Comparison of ENCODE assay signal across 7 cellular contexts in genomic region chr5:151219789-151220188, GRCh38. TPM values are rescaled to one million over a fixed set of nuclear protein-coding genes. Genes with fewer than 3 reads are reported as not detected.
A peak's percentile ranks its signal among the peaks of the same experiment; 100 is the strongest.
DNase-seq lines count a peak whose midpoint lies in the region; ATAC-seq and TF ChIP-seq lines count a peak whose summit lies in the region.

No MANE protein-coding gene starts in this region.

- no peaks in the 10 kb centered on the region for H3K9me2 ChIP-seq in DOHH2 (replicated peaks; ENCODE audit: control insufficient read depth, low read length)

- H3K4me1 ChIP-seq in DOHH2 (ENCODE audit: control insufficient read depth, low read length), result peaks cover 88% of the 10 kb centered on the region
- H3K4me1 ChIP-seq in SJCRH30, result no peaks in the 10 kb centered on the region

- no peak overlapping the region for H3K4me3 Mint-ChIP-seq in HFFc6
- H3K4me3 Mint-ChIP-seq in central memory CD8-positive, alpha-beta T cell, result peak overlapping the region; percentile 85

- peaks cover 10% of the 10 kb centered on the region for H3K27me3 Mint-ChIP-seq in HFFc6 (ENCODE audit: insufficient read depth)
- H3K27me3 Mint-ChIP-seq in central memory CD8-positive, alpha-beta T cell, result no peaks in the 10 kb centered on the region

- no peak overlapping the region for H3K27ac Mint-ChIP-seq in HFFc6
- peak overlapping the region; percentile 85 for H3K27ac Mint-ChIP-seq in central memory CD8-positive, alpha-beta T cell (ENCODE audit: low read depth)

- no peak for ATAC-seq in central memory CD8-positive, alpha-beta T cell (replicated peaks; ENCODE audit: extremely low read depth, poor library complexity, severe bottlenecking)
- no peak for ATAC-seq in HG03135 (IDR thresholded peaks at IDR 0.05; ENCODE audit: unreplicated experiment)

- H3K27ac ChIP-seq in DOHH2 (ENCODE audit: low read depth, low read length), result peak overlapping the region; percentile 98
- H3K27ac ChIP-seq in SJCRH30, result no peak overlapping the region

- intact Hi-C loops in posterior vena cava (cut with DNase I), result loop anchor here in 1 of 2 donors (10.0 kb wide), 1 partner anchor 45 kb away; no protein-coding TSS in a partner anchor

- H3K36me3 ChIP-seq in DOHH2 (ENCODE audit: control insufficient read depth, low read length) (peaks cover 90% of the 10 kb centered on the region), SJCRH30 (no peaks in the 10 kb centered on the region)

- H4K20me1 ChIP-seq in DOHH2 (ENCODE audit: control insufficient read depth, insufficient read depth, low read depth, low read length), result no peaks in the 10 kb centered on the region; the same call in 1 of the 2 replicates

- peaks cover 51% of the 10 kb centered on the region for H3F3A ChIP-seq in DOHH2 (ENCODE audit: control insufficient read depth, insufficient read depth)

- H3K79me2 ChIP-seq in DOHH2 (ENCODE audit: control insufficient read depth, low read length), result peaks cover 91% of the 10 kb centered on the region

- H3K4me3 ChIP-seq in DOHH2 (ENCODE audit: low read length), result peak overlapping the region; percentile 95
- H3K4me3 ChIP-seq in SJCRH30, result no peak overlapping the region

- H3K9me3 Mint-ChIP-seq in HFFc6, result no peaks in the 10 kb centered on the region
- H3K9me3 Mint-ChIP-seq in central memory CD8-positive, alpha-beta T cell, result no peaks in the 10 kb centered on the region

- H3K9me3 ChIP-seq in DOHH2 (ENCODE audit: control insufficient read depth, insufficient read depth, low read length) (no peaks in the 10 kb centered on the region), SJCRH30 (replicated peaks) (no peaks in the 10 kb centered on the region)

- no peaks in the 10 kb centered on the region for H3K27me3 ChIP-seq in DOHH2 (ENCODE audit: control insufficient read depth, low read length)
- H3K27me3 ChIP-seq in SJCRH30, result peaks cover 5% of the 10 kb centered on the region

- H3K4me1 Mint-ChIP-seq in HFFc6 (ENCODE audit: low read depth), result peaks cover 13% of the 10 kb centered on the region
- peaks cover 82% of the 10 kb centered on the region for H3K4me1 Mint-ChIP-seq in central memory CD8-positive, alpha-beta T cell

- H3K36me3 Mint-ChIP-seq in HFFc6 (ENCODE audit: low read depth), result no peaks in the 10 kb centered on the region
- H3K36me3 Mint-ChIP-seq in central memory CD8-positive, alpha-beta T cell (ENCODE audit: insufficient read depth), result peaks cover 29% of the 10 kb centered on the region

- peak overlapping the region; percentile 95 for H3K4me2 ChIP-seq in DOHH2 (ENCODE audit: low read length)

- TF ChIP-seq CTCF in DOHH2 (IDR thresholded peaks at IDR 0.05; ENCODE audit: low read depth, low read length, poor library complexity, severe bottlenecking), result peak; percentile 63
- TF ChIP-seq CTCF in HFFc6 (IDR thresholded peaks at IDR 0.05), result peak; percentile 55

- DNase-seq in HFFc6 (no peak), posterior vena cava (ENCODE audit: low spot score) (peak; percentile 45), SJCRH30 (no peak), NCI-H146 (lab: John Stamatoyannopoulos, UW) (no peak)
- DNase-seq in central memory CD8-positive, alpha-beta T cell (ENCODE audit: low spot score in 2 of 2), result no peak

RNA-seq across cellular contexts. Expression of gene CCDC69, which starts 4.1 kb away (rescaled TPM):
- 1 to 10 TPM in 1 of 6 experiments, under 1 TPM in 5; 0.43 to 1.1 (median 0.71) TPM for total RNA-seq in HFFc6 (2021; fragmentation: NEBNext Ultra II Directional; extraction: Animal tissue kit (Norgen Biotek cat#: 25700))
- total RNA-seq in posterior vena cava, result 10 to 100 TPM; 70.6 to 72.4 TPM
- 0.08 and 0.10 TPM in 2 replicates for total RNA-seq in SJCRH30 (2014; rRNA removed; shearing (Covaris generic))

RNA-seq across cellular contexts. Expression of gene GM2A, which starts 33.2 kb away (rescaled TPM):
- total RNA-seq in HFFc6 (2021; fragmentation: NEBNext Ultra II Directional; extraction: Animal tissue kit (Norgen Biotek cat#: 25700)), result 10 to 100 TPM; 26.0 to 34.8 (median 28.5) TPM
- 10 to 100 TPM; 23.4 to 41.6 TPM for total RNA-seq in posterior vena cava
- 1.7 and 2.0 TPM in 2 replicates for total RNA-seq in SJCRH30 (2014; rRNA removed; shearing (Covaris generic))

Comparison
In these comparisons a context has a peak if more than half of its experiments do, and no peak if none do; other contexts are left out.
1. RNA of gene CCDC69, which starts 4.1 kb away (total RNA-seq): 70.6 to 72.4 TPM in posterior vena cava; 0.43 to 1.1 TPM in HFFc6 and 0.08 to 0.10 TPM in SJCRH30; every median in the first group is over 10 times any median in the second.